15 cellular contexts compared by ENCODE assay signal in genomic region chr7:120927454-120928103, GRCh38. TPM values are rescaled to one million over a fixed set of nuclear protein-coding genes. Genes with fewer than 3 reads are reported as not detected.
DNase-seq lines count a peak whose midpoint lies in the region; ATAC-seq and TF ChIP-seq lines count a peak whose summit lies in the region.
"Had no signal": no experiment of that assay in that cellular context is flagged by ENCODE, and none has a peak within 500 bp of the region (broad histone marks: within the 10 kb centered on the region; RNA-seq: fewer than 3 reads in every experiment).

No MANE protein-coding gene starts in this region.

- H3K4me3 Mint-ChIP-seq in stimulated activated effector memory CD8-positive, alpha-beta T cell treated with anti-CD3 and anti-CD28 coated beads, Interleukin-12 subunit alpha, Interleukin-12 subunit beta, amount 100 ng/mL, for 72 hours = no peak overlapping the region
- H3K4me3 Mint-ChIP-seq: activated T-helper 1 cell treated with anti-CD3 and anti-CD28 coated beads, Interleukin-12 subunit alpha, Interleukin-12 subunit beta, Interleukin-2, Interleukin-4 antibody, amounts not matched to agents 30 ng/mL and 10 ng/mL and 1 ng/mL, durations not matched to agents 14 hours and 24 hours and 36 hours had no signal

- no peaks in the 10 kb centered on the region for H3K4me1 Mint-ChIP-seq in stimulated activated effector memory CD8-positive, alpha-beta T cell treated with anti-CD3 and anti-CD28 coated beads, Interleukin-12 subunit alpha, Interleukin-12 subunit beta, amount 100 ng/mL, for 72 hours

- peaks cover 16% of the 10 kb centered on the region for H3K4me1 ChIP-seq in HUES64 (ENCODE audit: insufficient read depth, low read length)
- peaks cover 0 to 6% (median 0%) of the 10 kb centered on the region in 12 donors for H3K4me1 ChIP-seq in heart left ventricle
- H3K4me1 ChIP-seq: tibial artery had no signal

- DNase-seq in GM06990 (ENCODE audit: extremely low read depth, insufficient read length) (peak; percentile 13), NCI-H1092 treated with DMSO at 0.1 percent for 48 hours (lab: John Stamatoyannopoulos, UW) (no peak), HK-2 (ENCODE audit: unreplicated experiment) (no peak), heart left ventricle (no peak)
- DNase-seq in stimulated activated effector memory CD8-positive, alpha-beta T cell treated with anti-CD3 and anti-CD28 coated beads, Interleukin-12 subunit alpha, Interleukin-12 subunit beta, amount 100 ng/mL, for 72 hours (ENCODE audit: low spot score in 2 of 2) = no peak
- DNase-seq: DMS79, left colon, NCI-H1048, tibial artery had no signal

- H3K9me3 ChIP-seq in HUES64 (ENCODE audit: insufficient read depth, low read depth, low read length) (no peaks in the 10 kb centered on the region), heart left ventricle (no peaks in the 10 kb centered on the region)
- H3K9me3 ChIP-seq: tibial artery had no signal

- H3K4me3 ChIP-seq in GM06990 (replicated peaks; ENCODE audit: low read depth, low read length) (no peak overlapping the region), HUES64 (ENCODE audit: low read length) (no peak overlapping the region), heart left ventricle (no peak overlapping the region)
- H3K4me3 ChIP-seq: cardiac muscle cell, tibial artery had no signal

- intact Hi-C loops in heart left ventricle (cut with DNase I) = no loop called here

- 100% methylated on average over 1 of the region's 2 CpGs for WGBS in HUES64
- WGBS in heart left ventricle, 4 donors = 88 to 96% (median 93%) methylated on average over 2 of the region's 2 CpGs

- no peak overlapping the region for H3K9ac ChIP-seq in HUES64 (ENCODE audit: low read depth, low read length)

- TF ChIP-seq CTCF in GM06990 (IDR thresholded peaks at IDR 0.05; ENCODE audit: insufficient read depth, low read length, poor library complexity, severe bottlenecking) (no peak), heart left ventricle (IDR thresholded peaks at IDR 0.05) (no peak)

- ATAC-seq in GM19438 (IDR thresholded peaks at IDR 0.05; ENCODE audit: low read depth, unreplicated experiment) = peak; percentile 60
- ATAC-seq in HG02840 (IDR thresholded peaks at IDR 0.05; ENCODE audit: low FRiP score, unreplicated experiment) = peak; percentile 71
- ATAC-seq in stimulated activated effector memory CD8-positive, alpha-beta T cell treated with anti-CD3 and anti-CD28 coated beads, Interleukin-12 subunit alpha, Interleukin-12 subunit beta, amount 100 ng/mL, for 72 hours = no peak
- no peak for ATAC-seq in heart left ventricle
- ATAC-seq: HCT116, left colon had no signal

- H3K27ac ChIP-seq in HUES64 (ENCODE audit: low read depth, low read length) (peak overlapping the region; percentile 39), heart left ventricle (no peak overlapping the region)
- H3K27ac ChIP-seq: cardiac muscle cell, tibial artery had no signal

- no peaks in the 10 kb centered on the region for H3K36me3 Mint-ChIP-seq in stimulated activated effector memory CD8-positive, alpha-beta T cell treated with anti-CD3 and anti-CD28 coated beads, Interleukin-12 subunit alpha, Interleukin-12 subunit beta, amount 100 ng/mL, for 72 hours

- no peaks in the 10 kb centered on the region for H3K36me3 ChIP-seq in GM06990 (ENCODE audit: control insufficient read depth, insufficient read depth, low read length)
- H3K36me3 ChIP-seq in HUES64 (ENCODE audit: insufficient read depth, low read length) = no peaks in the 10 kb centered on the region
- no peaks in the 10 kb centered on the region for H3K36me3 ChIP-seq in heart left ventricle
- H3K36me3 ChIP-seq: cardiac muscle cell, tibial artery had no signal

- H3K27me3 ChIP-seq in GM06990 (replicated peaks; ENCODE audit: control insufficient read depth, insufficient read depth, low read length) = no peaks in the 10 kb centered on the region
- no peaks in the 10 kb centered on the region for H3K27me3 ChIP-seq in HUES64 (ENCODE audit: insufficient read depth, low read length)
- H3K27me3 ChIP-seq in heart left ventricle = no peaks in the 10 kb centered on the region
- H3K27me3 ChIP-seq: cardiac muscle cell, tibial artery had no signal

- no peak for TF ChIP-seq POLR2A in heart left ventricle (IDR thresholded peaks at IDR 0.05)

- H3K9me3 Mint-ChIP-seq in stimulated activated effector memory CD8-positive, alpha-beta T cell treated with anti-CD3 and anti-CD28 coated beads, Interleukin-12 subunit alpha, Interleukin-12 subunit beta, amount 100 ng/mL, for 72 hours = no peaks in the 10 kb centered on the region
- H3K9me3 Mint-ChIP-seq: activated T-helper 1 cell treated with anti-CD3 and anti-CD28 coated beads, Interleukin-12 subunit alpha, Interleukin-12 subunit beta, Interleukin-2, Interleukin-4 antibody, amounts not matched to agents 30 ng/mL and 10 ng/mL and 1 ng/mL, durations not matched to agents 14 hours and 24 hours and 36 hours had no signal

- H3K27ac Mint-ChIP-seq in stimulated activated effector memory CD8-positive, alpha-beta T cell treated with anti-CD3 and anti-CD28 coated beads, Interleukin-12 subunit alpha, Interleukin-12 subunit beta, amount 100 ng/mL, for 72 hours = no peak overlapping the region
- H3K27ac Mint-ChIP-seq: activated T-helper 1 cell treated with anti-CD3 and anti-CD28 coated beads, Interleukin-12 subunit alpha, Interleukin-12 subunit beta, Interleukin-2, Interleukin-4 antibody, amounts not matched to agents 30 ng/mL and 10 ng/mL and 1 ng/mL, durations not matched to agents 14 hours and 24 hours and 36 hours had no signal

RNA-seq across cellular contexts. Expression of gene ING3, which starts 23.0 kb away (rescaled TPM):
- 22.0 TPM for polyA plus RNA-seq in HUES64 (2013, experiment 1 of 2)
- polyA plus RNA-seq in HUES64 (2013, experiment 2 of 2) = 19.8 TPM
- 10 to 100 TPM in 8 of 9 donors, 1 to 10 TPM in 1; 9.3 to 16.0 (median 13.3) TPM for total RNA-seq in heart left ventricle
- polyA plus RNA-seq in heart left ventricle = 1 to 10 TPM; 5.4 to 9.6 TPM

Comparison
In these comparisons a context has a peak if more than half of its experiments do, and no peak if none do; other contexts are left out.
1. ATAC-seq: peak in GM19438 (single experiment) and HG02840 (single experiment); none in stimulated activated effector memory CD8-positive, alpha-beta T cell treated with anti-CD3 and anti-CD28 coated beads, Interleukin-12 subunit alpha, Interleukin-12 subunit beta, amount 100 ng/mL, for 72 hours (single experiment) and heart left ventricle (0 of 4).